ENCODE assay signal across 39 cellular contexts in genomic region chr4:55560096-55560495, GRCh38. TPM values are rescaled to one million over a fixed set of nuclear protein-coding genes. Genes with fewer than 3 reads are reported as not detected.
"Had no signal": no experiment of that assay in that cellular context is flagged by ENCODE, and none has a peak within 500 bp of the region (broad histone marks: within the 10 kb centered on the region; RNA-seq: fewer than 3 reads in every experiment).

No MANE protein-coding gene starts in this region.

- DNase-seq: Karpas-422, Kasumi-1, MG63, MM.1S, MV-4-11, NCI-H1048, NCI-H1092, NCI-H1092 treated with DMSO at 0.1 percent for 48 hours, NCI-H1105, NCI-H1105 treated with DMSO at 0.1 percent for 48 hours, NCI-H1417, NCI-H1417 treated with DMSO at 0.1 percent for 48 hours, NCI-H1436, NCI-H1436 treated with DMSO at 0.1 percent for 48 hours, NCI-H146, NCI-H1694, NCI-H1694 treated with DMSO at 0.1 percent for 48 hours, NCI-H187, NCI-H187 treated with DMSO at 0.1 percent for 48 hours, NCI-H1930, NCI-H2029, NCI-H2029 treated with DMSO at 0.1 percent for 48 hours, NCI-H2081, NCI-H2081 treated with DMSO at 0.1 percent for 48 hours, NCI-H2107, NCI-H2171, NCI-H2171 treated with DMSO at 0.1 percent for 48 hours, NCI-H2227 treated with DMSO at 0.1 percent for 48 hours, NCI-H226, NCI-H345, NCI-H446, NCI-H446 treated with DMSO at 0.1 percent for 48 hours, NCI-H510A, NCI-H510A treated with DMSO at 0.1 percent for 48 hours, NCI-H524 had no signal

- H3K27me3 ChIP-seq: MG63 had no signal

- H3K36me3 ChIP-seq: MG63 had no signal

- H3K4me3 ChIP-seq: MG63 had no signal

- H3K9me3 ChIP-seq: MG63 had no signal

RNA-seq across cellular contexts. Expression of gene PDCL2, which starts 31.9 kb away (rescaled TPM):
- total RNA-seq: LHCN-M2, M059J, MCF 10A, NCI-H460 had no signal
